ENCODE assay signal across 2 cellular contexts in the genomic region with DNA sequence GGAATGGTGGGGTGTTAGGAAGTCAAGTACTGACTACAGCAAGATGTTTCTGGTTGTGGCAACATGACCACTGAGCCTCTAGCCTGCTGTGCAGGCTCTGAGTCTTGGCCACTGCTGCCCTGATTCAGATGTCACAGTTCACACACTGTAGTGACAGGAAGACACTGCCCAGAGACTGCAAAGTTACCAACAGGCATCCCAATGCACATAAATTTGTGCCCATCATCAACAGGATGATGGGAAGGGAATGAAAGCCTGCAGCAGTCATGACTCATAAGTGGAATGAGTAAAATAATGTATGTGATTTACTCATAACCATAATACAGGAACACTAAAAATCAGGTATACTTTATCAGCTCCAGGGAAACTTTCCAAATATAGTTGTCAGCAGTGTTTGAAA.
TF ChIP-seq lines count a peak whose summit lies in the region.

No MANE protein-coding gene starts in this region.

TF ChIP-seq in GM23338, 12 proteins besides CTCF, POLR2A, EP300 and RAD21 (continues in another document):
- no peak for TF ChIP-seq REST (IDR thresholded peaks at IDR 0.05; ENCODE audit: unreplicated experiment)
- TF ChIP-seq, protein P1, sequence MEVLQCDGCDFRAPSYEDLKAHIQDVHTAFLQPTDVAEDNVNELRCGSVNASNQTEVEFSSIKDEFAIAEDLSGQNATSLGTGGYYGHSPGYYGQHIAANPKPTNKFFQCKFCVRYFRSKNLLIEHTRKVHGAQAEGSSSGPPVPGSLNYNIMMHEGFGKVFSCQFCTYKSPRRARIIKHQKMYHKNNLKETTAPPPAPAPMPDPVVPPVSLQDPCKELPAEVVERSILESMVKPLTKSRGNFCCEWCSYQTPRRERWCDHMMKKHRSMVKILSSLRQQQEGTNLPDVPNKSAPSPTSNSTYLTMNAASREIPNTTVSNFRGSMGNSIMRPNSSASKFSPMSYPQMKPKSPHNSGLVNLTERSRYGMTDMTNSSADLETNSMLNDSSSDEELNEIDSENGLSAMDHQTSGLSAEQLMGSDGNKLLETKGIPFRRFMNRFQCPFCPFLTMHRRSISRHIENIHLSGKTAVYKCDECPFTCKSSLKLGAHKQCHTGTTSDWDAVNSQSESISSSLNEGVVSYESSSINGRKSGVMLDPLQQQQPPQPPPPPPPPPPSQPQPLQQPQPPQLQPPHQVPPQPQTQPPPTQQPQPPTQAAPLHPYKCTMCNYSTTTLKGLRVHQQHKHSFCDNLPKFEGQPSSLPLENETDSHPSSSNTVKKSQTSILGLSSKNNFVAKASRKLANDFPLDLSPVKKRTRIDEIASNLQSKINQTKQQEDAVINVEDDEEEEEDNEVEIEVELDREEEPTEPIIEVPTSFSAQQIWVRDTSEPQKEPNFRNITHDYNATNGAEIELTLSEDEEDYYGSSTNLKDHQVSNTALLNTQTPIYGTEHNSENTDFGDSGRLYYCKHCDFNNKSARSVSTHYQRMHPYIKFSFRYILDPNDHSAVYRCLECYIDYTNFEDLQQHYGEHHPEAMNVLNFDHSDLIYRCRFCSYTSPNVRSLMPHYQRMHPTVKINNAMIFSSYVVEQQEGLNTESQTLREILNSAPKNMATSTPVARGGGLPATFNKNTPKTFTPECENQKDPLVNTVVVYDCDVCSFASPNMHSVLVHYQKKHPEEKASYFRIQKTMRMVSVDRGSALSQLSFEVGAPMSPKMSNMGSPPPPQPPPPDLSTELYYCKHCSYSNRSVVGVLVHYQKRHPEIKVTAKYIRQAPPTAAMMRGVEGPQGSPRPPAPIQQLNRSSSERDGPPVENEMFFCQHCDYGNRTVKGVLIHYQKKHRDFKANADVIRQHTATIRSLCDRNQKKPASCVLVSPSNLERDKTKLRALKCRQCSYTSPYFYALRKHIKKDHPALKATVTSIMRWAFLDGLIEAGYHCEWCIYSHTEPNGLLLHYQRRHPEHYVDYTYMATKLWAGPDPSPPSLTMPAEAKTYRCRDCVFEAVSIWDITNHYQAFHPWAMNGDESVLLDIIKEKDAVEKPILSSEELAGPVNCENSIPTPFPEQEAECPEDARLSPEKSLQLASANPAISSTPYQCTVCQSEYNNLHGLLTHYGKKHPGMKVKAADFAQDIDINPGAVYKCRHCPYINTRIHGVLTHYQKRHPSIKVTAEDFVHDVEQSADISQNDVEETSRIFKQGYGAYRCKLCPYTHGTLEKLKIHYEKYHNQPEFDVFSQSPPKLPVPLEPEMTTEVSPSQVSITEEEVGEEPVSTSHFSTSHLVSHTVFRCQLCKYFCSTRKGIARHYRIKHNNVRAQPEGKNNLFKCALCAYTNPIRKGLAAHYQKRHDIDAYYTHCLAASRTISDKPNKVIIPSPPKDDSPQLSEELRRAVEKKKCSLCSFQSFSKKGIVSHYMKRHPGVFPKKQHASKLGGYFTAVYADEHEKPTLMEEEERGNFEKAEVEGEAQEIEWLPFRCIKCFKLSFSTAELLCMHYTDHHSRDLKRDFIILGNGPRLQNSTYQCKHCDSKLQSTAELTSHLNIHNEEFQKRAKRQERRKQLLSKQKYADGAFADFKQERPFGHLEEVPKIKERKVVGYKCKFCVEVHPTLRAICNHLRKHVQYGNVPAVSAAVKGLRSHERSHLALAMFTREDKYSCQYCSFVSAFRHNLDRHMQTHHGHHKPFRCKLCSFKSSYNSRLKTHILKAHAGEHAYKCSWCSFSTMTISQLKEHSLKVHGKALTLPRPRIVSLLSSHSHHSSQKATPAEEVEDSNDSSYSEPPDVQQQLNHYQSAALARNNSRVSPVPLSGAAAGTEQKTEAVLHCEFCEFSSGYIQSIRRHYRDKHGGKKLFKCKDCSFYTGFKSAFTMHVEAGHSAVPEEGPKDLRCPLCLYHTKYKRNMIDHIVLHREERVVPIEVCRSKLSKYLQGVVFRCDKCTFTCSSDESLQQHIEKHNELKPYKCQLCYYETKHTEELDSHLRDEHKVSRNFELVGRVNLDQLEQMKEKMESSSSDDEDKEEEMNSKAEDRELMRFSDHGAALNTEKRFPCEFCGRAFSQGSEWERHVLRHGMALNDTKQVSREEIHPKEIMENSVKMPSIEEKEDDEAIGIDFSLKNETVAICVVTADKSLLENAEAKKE (CRISPR knock-in tag; IDR thresholded peaks at IDR 0.05), result no peak
- no peak for TF ChIP-seq ZNF114 (CRISPR knock-in tag; IDR thresholded peaks at IDR 0.05)
- TF ChIP-seq, protein P2, sequence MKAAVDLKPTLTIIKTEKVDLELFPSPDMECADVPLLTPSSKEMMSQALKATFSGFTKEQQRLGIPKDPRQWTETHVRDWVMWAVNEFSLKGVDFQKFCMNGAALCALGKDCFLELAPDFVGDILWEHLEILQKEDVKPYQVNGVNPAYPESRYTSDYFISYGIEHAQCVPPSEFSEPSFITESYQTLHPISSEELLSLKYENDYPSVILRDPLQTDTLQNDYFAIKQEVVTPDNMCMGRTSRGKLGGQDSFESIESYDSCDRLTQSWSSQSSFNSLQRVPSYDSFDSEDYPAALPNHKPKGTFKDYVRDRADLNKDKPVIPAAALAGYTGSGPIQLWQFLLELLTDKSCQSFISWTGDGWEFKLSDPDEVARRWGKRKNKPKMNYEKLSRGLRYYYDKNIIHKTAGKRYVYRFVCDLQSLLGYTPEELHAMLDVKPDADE (IDR thresholded peaks at IDR 0.05), result no peak
- no peak for TF ChIP-seq NANOG (IDR thresholded peaks at IDR 0.05; ENCODE audit: borderline replicate concordance)
- TF ChIP-seq STAT1 (IDR thresholded peaks at IDR 0.05; ENCODE audit: unreplicated experiment), result no peak
- TF ChIP-seq EZH2 (IDR thresholded peaks at IDR 0.05; ENCODE audit: low read depth, unreplicated experiment), result no peak
- no peak for TF ChIP-seq ZNF331 (CRISPR knock-in tag; IDR thresholded peaks at IDR 0.05; ENCODE audit: low read depth)
- TF ChIP-seq POLR2AphosphoS5 (IDR thresholded peaks at IDR 0.05; ENCODE audit: low read depth), result no peak
- no peak for TF ChIP-seq EZH2phosphoT487 (IDR thresholded peaks at IDR 0.05; ENCODE audit: unreplicated experiment)

TF ChIP-seq in endothelial cell of umbilical vein, 7 proteins besides CTCF, POLR2A, EP300 and RAD21:
- TF ChIP-seq FOS (IDR thresholded peaks at IDR 0.05; ENCODE audit: borderline replicate concordance, insufficient read depth, low read length) (peak; percentile 69), GATA2 (IDR thresholded peaks at IDR 0.05; ENCODE audit: insufficient read depth, insufficient read length, low read depth, low read length) (no peak)
TF ChIP-seq in endothelial cell of umbilical vein: peak in this region for 1.
